Comparison of ENCODE assay signal across 24 cellular contexts in the genomic region with DNA sequence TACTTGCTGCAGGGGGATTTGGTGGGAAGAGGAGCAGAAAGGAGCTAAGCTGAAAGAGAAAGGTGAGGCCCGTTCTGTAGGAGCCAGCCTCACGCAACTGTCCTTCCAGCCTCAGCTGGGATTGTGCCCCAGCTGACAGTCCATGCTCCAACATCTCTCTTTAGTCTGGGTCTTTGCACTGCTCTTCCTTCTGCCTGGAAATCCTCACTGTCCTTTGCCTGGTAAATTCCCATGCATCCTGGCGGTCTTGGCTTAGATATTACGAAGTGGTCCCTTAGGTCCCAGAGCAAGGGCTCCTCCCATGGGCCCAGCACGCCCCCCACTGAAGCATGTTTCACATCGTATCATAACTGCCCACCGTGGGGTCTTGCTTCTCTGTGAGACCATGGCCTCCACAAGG. TPM values are rescaled to one million over a fixed set of nuclear protein-coding genes. Genes with fewer than 3 reads are reported as not detected.
A peak's percentile ranks its signal among the peaks of the same experiment; 100 is the strongest.
DNase-seq lines count a peak whose midpoint lies in the region; ATAC-seq and TF ChIP-seq lines count a peak whose summit lies in the region.
"Had no signal": no experiment of that assay in that cellular context is flagged by ENCODE, and none has a peak within 500 bp of the region (broad histone marks: within the 10 kb centered on the region; RNA-seq: fewer than 3 reads in every experiment).

No MANE protein-coding gene starts in this region.

- H3K9me3 ChIP-seq in osteoblast (ENCODE audit: low read depth, low read length), result no peaks in the 10 kb centered on the region
- H3K9me3 ChIP-seq: BE2C, body of pancreas, HAP-1, SK-N-SH, thoracic aorta had no signal

- no peak overlapping the region for H2AFZ ChIP-seq in osteoblast (ENCODE audit: low read length)

- no peaks in the 10 kb centered on the region for H3K79me2 ChIP-seq in osteoblast (ENCODE audit: insufficient read depth, low read length)

- H3K4me3 Mint-ChIP-seq in natural killer cell treated with Interleukin-12 subunit alpha and Interleukin-12 subunit beta and Interleukin-15 and Interleukin-18, amount 100 ng/mL, for 72 hours, result no peak overlapping the region
- no peak overlapping the region for H3K4me3 Mint-ChIP-seq in natural killer cell
- no peak overlapping the region for H3K4me3 Mint-ChIP-seq in dendritic cell treated with granulocyte-macrophage colony-stimulating factor and Interleukin-4, amounts not matched to agents 40 ng/mL and 50 ng/mL, for 4 days
- H3K4me3 Mint-ChIP-seq: nephron progenitor cell had no signal

- peaks cover 12 to 34% of the 10 kb centered on the region in 2 donors for H3K4me1 Mint-ChIP-seq in natural killer cell treated with Interleukin-12 subunit alpha and Interleukin-12 subunit beta and Interleukin-15 and Interleukin-18, amount 100 ng/mL, for 72 hours (ENCODE audit: low read depth in 2 of 2)
- peaks cover 8 to 11% of the 10 kb centered on the region in 2 donors for H3K4me1 Mint-ChIP-seq in natural killer cell
- peaks cover 49% of the 10 kb centered on the region for H3K4me1 Mint-ChIP-seq in dendritic cell treated with granulocyte-macrophage colony-stimulating factor and Interleukin-4, amounts not matched to agents 40 ng/mL and 50 ng/mL, for 4 days (ENCODE audit: low read depth)

- no peaks in the 10 kb centered on the region for H3K36me3 ChIP-seq in osteoblast (ENCODE audit: insufficient read depth, low read length)
- H3K36me3 ChIP-seq: BE2C, HAP-1, thoracic aorta had no signal

- intact Hi-C loops in natural killer cell (cut with micrococcal nuclease), result no loop called here
- intact Hi-C loops in dendritic cell treated with granulocyte-macrophage colony-stimulating factor and Interleukin-4, amounts not matched to agents 40 ng/mL and 50 ng/mL, for 4 days (cut with micrococcal nuclease), result loop anchor here (2.0 kb wide), 1 partner anchor 115 kb away; no protein-coding TSS in a partner anchor

- ATAC-seq in natural killer cell treated with Interleukin-12 subunit alpha and Interleukin-12 subunit beta and Interleukin-15 and Interleukin-18, amount 100 ng/mL, for 72 hours, result peak in 1 of 2 donors; percentile 25
- ATAC-seq in natural killer cell (no peak), SK-N-SH treated with all-trans-retinoic acid at 6 μM for 48 hours (no peak)
- ATAC-seq: body of pancreas; sciatic nerve; stimulated activated naive CD8-positive, alpha-beta T cell treated with anti-CD3 and anti-CD28 coated beads, Interleukin-15, Interleukin-2, amounts not matched to agents 100 U/mL and 50 U/mL, for 24 hours had no signal

- H3K36me3 Mint-ChIP-seq in natural killer cell treated with Interleukin-12 subunit alpha and Interleukin-12 subunit beta and Interleukin-15 and Interleukin-18, amount 100 ng/mL, for 72 hours, result no peaks in the 10 kb centered on the region
- no peaks in the 10 kb centered on the region for H3K36me3 Mint-ChIP-seq in natural killer cell
- H3K36me3 Mint-ChIP-seq in dendritic cell treated with granulocyte-macrophage colony-stimulating factor and Interleukin-4, amounts not matched to agents 40 ng/mL and 50 ng/mL, for 4 days (ENCODE audit: low read depth), result no peaks in the 10 kb centered on the region

- H3K27me3 Mint-ChIP-seq in natural killer cell treated with Interleukin-12 subunit alpha and Interleukin-12 subunit beta and Interleukin-15 and Interleukin-18, amount 100 ng/mL, for 72 hours, result no peaks in the 10 kb centered on the region
- no peaks in the 10 kb centered on the region for H3K27me3 Mint-ChIP-seq in natural killer cell (ENCODE audit: low read depth in 2 of 2)
- H3K27me3 Mint-ChIP-seq in dendritic cell treated with granulocyte-macrophage colony-stimulating factor and Interleukin-4, amounts not matched to agents 40 ng/mL and 50 ng/mL, for 4 days, result peaks cover 15% of the 10 kb centered on the region

- H3K9me3 Mint-ChIP-seq in natural killer cell treated with Interleukin-12 subunit alpha and Interleukin-12 subunit beta and Interleukin-15 and Interleukin-18, amount 100 ng/mL, for 72 hours, result no peaks in the 10 kb centered on the region
- H3K9me3 Mint-ChIP-seq in natural killer cell, result no peaks in the 10 kb centered on the region
- H3K9me3 Mint-ChIP-seq in dendritic cell treated with granulocyte-macrophage colony-stimulating factor and Interleukin-4, amounts not matched to agents 40 ng/mL and 50 ng/mL, for 4 days, result no peaks in the 10 kb centered on the region
- H3K9me3 Mint-ChIP-seq: nephron progenitor cell had no signal

- H3K4me1 ChIP-seq in osteoblast (ENCODE audit: insufficient read depth, low read length), result peaks cover 12% of the 10 kb centered on the region

- no peaks in the 10 kb centered on the region for H4K20me1 ChIP-seq in osteoblast (ENCODE audit: insufficient read depth, low read length)

- H3K27ac ChIP-seq in osteoblast (ENCODE audit: low read depth, low read length), result no peak overlapping the region
- H3K27ac ChIP-seq: body of pancreas, dorsolateral prefrontal cortex, KMS-11, thoracic aorta had no signal

- TF ChIP-seq CTCF in natural killer cell (IDR thresholded peaks at IDR 0.05) (no peak), osteoblast (IDR thresholded peaks at IDR 0.05; ENCODE audit: extremely low read depth, low read depth, low read length) (no peak)

- H3K27me3 ChIP-seq in osteoblast (ENCODE audit: insufficient read depth, low read length), result no peaks in the 10 kb centered on the region
- H3K27me3 ChIP-seq: BE2C, body of pancreas, dorsolateral prefrontal cortex had no signal

- H3K27ac Mint-ChIP-seq in natural killer cell treated with Interleukin-12 subunit alpha and Interleukin-12 subunit beta and Interleukin-15 and Interleukin-18, amount 100 ng/mL, for 72 hours, result peak overlapping the region in 1 of 2 donors; percentile 82
- H3K27ac Mint-ChIP-seq in natural killer cell, result peak overlapping the region in 1 of 2 donors; percentile 59
- H3K27ac Mint-ChIP-seq in dendritic cell treated with granulocyte-macrophage colony-stimulating factor and Interleukin-4, amounts not matched to agents 40 ng/mL and 50 ng/mL, for 4 days, result peak overlapping the region; percentile 40

- H3K4me2 ChIP-seq in osteoblast (ENCODE audit: insufficient read depth, low read length), result no peak overlapping the region
- H3K4me2 ChIP-seq: KMS-11, SK-N-SH had no signal

- peak; percentile 37 for DNase-seq in natural killer cell treated with Interleukin-12 subunit alpha and Interleukin-12 subunit beta and Interleukin-15 and Interleukin-18, amount 100 ng/mL, for 72 hours (ENCODE audit: low spot score)
- DNase-seq in natural killer cell (no peak), osteoblast (ENCODE audit: insufficient read length, low spot score, missing footprints) (peak; percentile 56), activated gamma-delta T cell (lab: John Stamatoyannopoulos, UW) (no peak), dermis blood vessel endothelial cell (no peak)
- DNase-seq in activated effector memory CD4-positive, alpha-beta T cell treated with anti-CD3 and anti-CD28 coated beads, Interleukin-2, amount 50 U/mL, for 16 hours, result no peak
- DNase-seq: activated CD4-positive, alpha-beta T cell treated with anti-CD3 and anti-CD28 coated beads for 48 hours; activated T-cell treated with anti-CD3 and anti-CD28 coated beads, Interleukin-2, amount 50 U/mL, for 1 hour; BE2C; body of pancreas; DMS53; dorsolateral prefrontal cortex; NCI-H1417; NCI-H2081; NCI-H69; nephron progenitor cell; SK-N-SH; stimulated activated naive CD8-positive, alpha-beta T cell treated with anti-CD3 and anti-CD28 coated beads, Interleukin-15, Interleukin-2, amounts not matched to agents 100 U/mL and 50 U/mL, for 24 hours had no signal

- no peak overlapping the region for H3K4me3 ChIP-seq in osteoblast (ENCODE audit: insufficient read depth, low read length)
- H3K4me3 ChIP-seq: body of pancreas, dorsolateral prefrontal cortex, HAP-1, thoracic aorta had no signal

TF ChIP-seq in SK-N-SH treated with all-trans-retinoic acid at 6 μM for 48 hours, 23 proteins besides CTCF, POLR2A, EP300 and RAD21:
- TF ChIP-seq, protein P1, sequence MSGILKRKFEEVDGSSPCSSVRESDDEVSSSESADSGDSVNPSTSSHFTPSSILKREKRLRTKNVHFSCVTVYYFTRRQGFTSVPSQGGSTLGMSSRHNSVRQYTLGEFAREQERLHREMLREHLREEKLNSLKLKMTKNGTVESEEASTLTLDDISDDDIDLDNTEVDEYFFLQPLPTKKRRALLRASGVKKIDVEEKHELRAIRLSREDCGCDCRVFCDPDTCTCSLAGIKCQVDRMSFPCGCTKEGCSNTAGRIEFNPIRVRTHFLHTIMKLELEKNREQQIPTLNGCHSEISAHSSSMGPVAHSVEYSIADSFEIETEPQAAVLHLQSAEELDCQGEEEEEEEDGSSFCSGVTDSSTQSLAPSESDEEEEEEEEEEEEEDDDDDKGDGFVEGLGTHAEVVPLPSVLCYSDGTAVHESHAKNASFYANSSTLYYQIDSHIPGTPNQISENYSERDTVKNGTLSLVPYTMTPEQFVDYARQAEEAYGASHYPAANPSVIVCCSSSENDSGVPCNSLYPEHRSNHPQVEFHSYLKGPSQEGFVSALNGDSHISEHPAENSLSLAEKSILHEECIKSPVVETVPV (CRISPR knock-in tag; IDR thresholded peaks at IDR 0.05), result no peak
- TF ChIP-seq SNAI2 (CRISPR knock-in tag; IDR thresholded peaks at IDR 0.05) (no peak), ZNF8 (CRISPR knock-in tag; IDR thresholded peaks at IDR 0.05) (no peak)
- TF ChIP-seq, protein P2, sequence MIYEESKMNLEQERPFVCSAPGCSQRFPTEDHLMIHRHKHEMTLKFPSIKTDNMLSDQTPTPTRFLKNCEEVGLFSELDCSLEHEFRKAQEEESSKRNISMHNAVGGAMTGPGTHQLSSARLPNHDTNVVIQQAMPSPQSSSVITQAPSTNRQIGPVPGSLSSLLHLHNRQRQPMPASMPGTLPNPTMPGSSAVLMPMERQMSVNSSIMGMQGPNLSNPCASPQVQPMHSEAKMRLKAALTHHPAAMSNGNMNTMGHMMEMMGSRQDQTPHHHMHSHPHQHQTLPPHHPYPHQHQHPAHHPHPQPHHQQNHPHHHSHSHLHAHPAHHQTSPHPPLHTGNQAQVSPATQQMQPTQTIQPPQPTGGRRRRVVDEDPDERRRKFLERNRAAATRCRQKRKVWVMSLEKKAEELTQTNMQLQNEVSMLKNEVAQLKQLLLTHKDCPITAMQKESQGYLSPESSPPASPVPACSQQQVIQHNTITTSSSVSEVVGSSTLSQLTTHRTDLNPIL (CRISPR knock-in tag; IDR thresholded peaks at IDR 0.05; ENCODE audit: low read depth), result no peak

RNA-seq across cellular contexts. Expression of gene FGD2, which starts 52.2 kb away (rescaled TPM):
- total RNA-seq in natural killer cell treated with Interleukin-12 subunit alpha and Interleukin-12 subunit beta and Interleukin-15 and Interleukin-18, amount 100 ng/mL, for 72 hours, result 1 to 10 TPM; 9.1 to 9.3 TPM
- total RNA-seq in natural killer cell (10 to 100 TPM in 2 of 3 donors, 1 to 10 TPM in 1; 6.3 to 22.3 (median 14.1) TPM), osteoblast (under 0.01 TPM in 2 replicates), dermis blood vessel endothelial cell (not detected in 2 replicates)

Comparison
In these comparisons a context has a peak if more than half of its experiments do, and no peak if none do; other contexts are left out.
1. DNase-seq: peak in natural killer cell treated with Interleukin-12 subunit alpha and Interleukin-12 subunit beta and Interleukin-15 and Interleukin-18, amount 100 ng/mL, for 72 hours (single experiment) and osteoblast (single experiment); none in natural killer cell (single experiment), activated gamma-delta T cell (single experiment), dermis blood vessel endothelial cell (single experiment) and activated effector memory CD4-positive, alpha-beta T cell treated with anti-CD3 and anti-CD28 coated beads, Interleukin-2, amount 50 U/mL, for 16 hours (single experiment).